ENCODE assay signal across 8 cellular contexts in genomic region chr10:101818119-101818957, GRCh38. TPM values are rescaled to one million over a fixed set of nuclear protein-coding genes. Genes with fewer than 3 reads are reported as not detected.
DNase-seq lines count a peak whose midpoint lies in the region; ATAC-seq and TF ChIP-seq lines count a peak whose summit lies in the region.

OGA (minus strand) TSS chr10:101818444; CDS start chr10:101818022, 422 bp downstream.

- no peaks in the 10 kb centered on the region for H3K9me3 ChIP-seq in BLaER1

- H3K27ac ChIP-seq in BLaER1 (peak within 1 kb of the TSS; percentile 94), coronary artery (peak within 1 kb of the TSS; percentile 98 to 99), layer of hippocampus (ENCODE audit: low read depth, low read length) (peak within 1 kb of the TSS; percentile 93)

- DNase-seq in NCI-H69 (lab: John Stamatoyannopoulos, UW) (peak; percentile 98), coronary artery (ENCODE audit: low spot score) (peak; percentile 99)
- DNase-seq in activated CD4-positive, alpha-beta T cell treated with anti-CD3 and anti-CD28 coated beads, Interleukin-2, amount 10 ng/mL, durations not matched to agents 7 days and 5 days = peak; percentile 99
- DNase-seq in stimulated activated CD4-positive, alpha-beta T cell treated with anti-CD3 and anti-CD28 coated beads, Interleukin-1b, Interleukin-23, amount 100 ng/mL, for 4 hours (ENCODE audit: low read depth in 2 of 2) = peak; percentile 92 to 94

- peak; percentile 84 for ATAC-seq in GM19328 (IDR thresholded peaks at IDR 0.05; ENCODE audit: unreplicated experiment)
- ATAC-seq in HG03520 (IDR thresholded peaks at IDR 0.05; ENCODE audit: unreplicated experiment) = peak; percentile 84

- CTCF ChIA-PET in activated CD4-positive, alpha-beta T cell treated with anti-CD3 and anti-CD28 coated beads, Interleukin-2, amount 10 ng/mL, durations not matched to agents 7 days and 5 days (lab: Charles Lee) = interaction anchor here (0.9 to 2.1 kb wide), 5 partner anchors 9 to 37 kb away, joined by 4 to 18 read pairs (median 16); no protein-coding TSS in a partner anchor

- peaks cover 48% of the 10 kb centered on the region for H4K20me1 ChIP-seq in BLaER1

- no peak for TF ChIP-seq CTCF in coronary artery (IDR thresholded peaks at IDR 0.05)

- peaks cover 39% of the 10 kb centered on the region for H3K4me1 ChIP-seq in BLaER1

- H3K4me2 ChIP-seq in BLaER1 = peak within 1 kb of the TSS; percentile 97

- peaks cover 24% of the 10 kb centered on the region for H3K36me3 Mint-ChIP-seq in activated CD4-positive, alpha-beta T cell treated with anti-CD3 and anti-CD28 coated beads, Interleukin-2, amount 10 ng/mL, durations not matched to agents 7 days and 5 days (ENCODE audit: low read depth)

- POLR2A ChIA-PET in activated CD4-positive, alpha-beta T cell treated with anti-CD3 and anti-CD28 coated beads, Interleukin-2, amount 10 ng/mL, durations not matched to agents 7 days and 5 days (lab: Charles Lee) = interaction anchor here (1.7 kb wide), 1 partner anchor 12 kb away, joined by 7 read pairs; no protein-coding TSS in a partner anchor

- peak within 1 kb of the TSS; percentile 97 for H3K4me3 ChIP-seq in BLaER1
- H3K4me3 ChIP-seq in coronary artery = peak within 1 kb of the TSS; percentile 99

- peak within 1 kb of the TSS; percentile 100 for H3K27ac Mint-ChIP-seq in activated CD4-positive, alpha-beta T cell treated with anti-CD3 and anti-CD28 coated beads, Interleukin-2, amount 10 ng/mL, durations not matched to agents 7 days and 5 days

- H3K4me1 Mint-ChIP-seq in activated CD4-positive, alpha-beta T cell treated with anti-CD3 and anti-CD28 coated beads, Interleukin-2, amount 10 ng/mL, durations not matched to agents 7 days and 5 days = peaks cover 41% of the 10 kb centered on the region

- no peaks in the 10 kb centered on the region for H3K27me3 Mint-ChIP-seq in activated CD4-positive, alpha-beta T cell treated with anti-CD3 and anti-CD28 coated beads, Interleukin-2, amount 10 ng/mL, durations not matched to agents 7 days and 5 days

- peaks cover 1% of the 10 kb centered on the region; the same call in 1 of the 2 replicates for H3K36me3 ChIP-seq in BLaER1

- H3K4me3 Mint-ChIP-seq in activated CD4-positive, alpha-beta T cell treated with anti-CD3 and anti-CD28 coated beads, Interleukin-2, amount 10 ng/mL, durations not matched to agents 7 days and 5 days = peak within 1 kb of the TSS; percentile 100

- no peaks in the 10 kb centered on the region for H3K9me3 Mint-ChIP-seq in activated CD4-positive, alpha-beta T cell treated with anti-CD3 and anti-CD28 coated beads, Interleukin-2, amount 10 ng/mL, durations not matched to agents 7 days and 5 days

- H3K27me3 ChIP-seq in BLaER1 = no peaks in the 10 kb centered on the region
- no peaks in the 10 kb centered on the region for H3K27me3 ChIP-seq in layer of hippocampus (ENCODE audit: control insufficient read depth, insufficient read depth, low read length)

- H3K9ac ChIP-seq in BLaER1 = peak within 1 kb of the TSS; percentile 94

RNA-seq across cellular contexts. Expression of gene OGA, which starts in this region (rescaled TPM):
- 100 to 1,000 TPM; 135 to 145 TPM for total RNA-seq in activated CD4-positive, alpha-beta T cell treated with anti-CD3 and anti-CD28 coated beads, Interleukin-2, amount 10 ng/mL, durations not matched to agents 7 days and 5 days

Comparison
In these comparisons a context has a peak if more than half of its experiments do, and no peak if none do; other contexts are left out.
1. Peak in every context shown above with its lines: DNase-seq, ATAC-seq, H3K4me3 ChIP-seq and H3K27ac ChIP-seq.